Comparison of ENCODE assay signal across 10 cellular contexts in genomic region chr5:135437796-135438560, GRCh38. TPM values are rescaled to one million over a fixed set of nuclear protein-coding genes. Genes with fewer than 3 reads are reported as not detected.
DNase-seq lines count a peak whose midpoint lies in the region; ATAC-seq and TF ChIP-seq lines count a peak whose summit lies in the region.
"Had no signal": no experiment of that assay in that cellular context is flagged by ENCODE, and none has a peak within 500 bp of the region (broad histone marks: within the 10 kb centered on the region; RNA-seq: fewer than 3 reads in every experiment).

No MANE protein-coding gene starts in this region.

- no peaks in the 10 kb centered on the region for H3K9me3 Mint-ChIP-seq in osteocyte (ENCODE audit: unreplicated experiment)
- H3K9me3 Mint-ChIP-seq in activated CD4-positive, alpha-beta T cell treated with anti-CD3 and anti-CD28 coated beads for 36 hours (ENCODE audit: low read depth), result no peaks in the 10 kb centered on the region
- H3K9me3 Mint-ChIP-seq: activated T-cell treated with anti-CD3 and anti-CD28 coated beads, Interleukin-2, amount 50 U/mL, for 4 hours had no signal

- TF ChIP-seq CTCF in DND-41 (IDR thresholded peaks at IDR 0.05; ENCODE audit: borderline replicate concordance, extremely low read depth, low read length, poor library complexity, severe bottlenecking), result no peak
- no peak for TF ChIP-seq CTCF in colonic mucosa (IDR thresholded peaks at IDR 0.05)
- no peak for TF ChIP-seq CTCF in osteocyte (IDR thresholded peaks at IDR 0.05)

- intact Hi-C loops in colonic mucosa (cut with DNase I), result no loop called here
- intact Hi-C loops in activated CD4-positive, alpha-beta T cell treated with anti-CD3 and anti-CD28 coated beads for 36 hours (cut with DNase I, micrococcal nuclease), result no loop called here

- POLR2A ChIA-PET in activated CD4-positive, alpha-beta T cell treated with anti-CD3 and anti-CD28 coated beads for 36 hours (lab: Charles Lee), result no interaction called here

- no peaks in the 10 kb centered on the region for H3K4me1 Mint-ChIP-seq in osteocyte (ENCODE audit: unreplicated experiment)
- H3K4me1 Mint-ChIP-seq in activated CD4-positive, alpha-beta T cell treated with anti-CD3 and anti-CD28 coated beads for 36 hours, result no peaks in the 10 kb centered on the region

- H3K27me3 ChIP-seq in DND-41 (ENCODE audit: insufficient read depth, low read length, poor library complexity), result no peaks in the 10 kb centered on the region
- H3K27me3 ChIP-seq in colonic mucosa, result no peaks in the 10 kb centered on the region
- H3K27me3 ChIP-seq: pancreas had no signal

- H3K9ac ChIP-seq in DND-41 (ENCODE audit: low read depth, low read length), result no peak overlapping the region
- no peak overlapping the region for H3K9ac ChIP-seq in colonic mucosa (ENCODE audit: low read depth in 2 of 2, low read length in 2 of 2)

- no peak overlapping the region for H3K27ac ChIP-seq in DND-41 (ENCODE audit: low read length)
- H3K27ac ChIP-seq in colonic mucosa, result peak overlapping the region; percentile 17
- H3K27ac ChIP-seq: pancreas had no signal

- no peaks in the 10 kb centered on the region for H3K36me3 Mint-ChIP-seq in osteocyte (ENCODE audit: unreplicated experiment)
- H3K36me3 Mint-ChIP-seq in activated CD4-positive, alpha-beta T cell treated with anti-CD3 and anti-CD28 coated beads for 36 hours (ENCODE audit: low read depth), result no peaks in the 10 kb centered on the region

- no peak overlapping the region for H3K27ac Mint-ChIP-seq in osteocyte (ENCODE audit: unreplicated experiment)
- no peak overlapping the region for H3K27ac Mint-ChIP-seq in activated CD4-positive, alpha-beta T cell treated with anti-CD3 and anti-CD28 coated beads for 36 hours

- no peaks in the 10 kb centered on the region for H3K79me2 ChIP-seq in DND-41 (ENCODE audit: insufficient read depth, low read length)

- no peak for ATAC-seq in DND-41 (ENCODE audit: insufficient read depth, low read depth)
- ATAC-seq in activated CD4-positive, alpha-beta T cell treated with anti-CD3 and anti-CD28 coated beads for 36 hours, result no peak
- ATAC-seq in stimulated activated naive CD8-positive, alpha-beta T cell treated with anti-CD3 and anti-CD28 coated beads, Interleukin-15, Interleukin-2, amounts not matched to agents 100 U/mL and 50 U/mL, for 24 hours, result no peak
- ATAC-seq: activated T-cell treated with anti-CD3 and anti-CD28 coated beads, Interleukin-2, amount 50 U/mL, for 4 hours had no signal

- DNase-seq in DND-41, result peak; percentile 0
- peak; percentile 91 for DNase-seq in NCI-H2029 treated with DMSO at 0.1 percent for 48 hours (lab: John Stamatoyannopoulos, UW)
- DNase-seq in colonic mucosa, result peak; percentile 37
- peak; percentile 65 for DNase-seq in osteocyte (ENCODE audit: extremely low spot score, unreplicated experiment)
- no peak for DNase-seq in activated CD4-positive, alpha-beta T cell treated with anti-CD3 and anti-CD28 coated beads for 36 hours
- DNase-seq in midbrain (lab: John Stamatoyannopoulos, UW), result no peak
- no peak for DNase-seq in stimulated activated naive CD8-positive, alpha-beta T cell treated with anti-CD3 and anti-CD28 coated beads, Interleukin-15, Interleukin-2, amounts not matched to agents 100 U/mL and 50 U/mL, for 24 hours
- no peak for DNase-seq in activated naive CD4-positive, alpha-beta T cell treated with anti-CD3 and anti-CD28 coated beads, Interleukin-2, amount 50 U/mL, for 16 hours
- DNase-seq: activated T-cell treated with anti-CD3 and anti-CD28 coated beads, Interleukin-2, amount 50 U/mL, for 4 hours had no signal

- H2AFZ ChIP-seq in DND-41 (ENCODE audit: low read depth, low read length), result no peak overlapping the region

- H3K9me3 ChIP-seq in DND-41 (ENCODE audit: insufficient read depth, low read length, severe bottlenecking), result no peaks in the 10 kb centered on the region
- H3K9me3 ChIP-seq in colonic mucosa, result no peaks in the 10 kb centered on the region
- H3K9me3 ChIP-seq: pancreas had no signal

- CTCF ChIA-PET in activated CD4-positive, alpha-beta T cell treated with anti-CD3 and anti-CD28 coated beads for 36 hours (lab: Charles Lee), result interaction anchor here (1.2 to 4.3 kb wide), 2 partner anchors 20 to 24 kb away, joined by 3 to 18 read pairs; no protein-coding TSS in a partner anchor

- H4K20me1 ChIP-seq in DND-41 (ENCODE audit: insufficient read depth, low read length), result no peaks in the 10 kb centered on the region

- no peak overlapping the region for H3K4me2 ChIP-seq in DND-41 (ENCODE audit: insufficient read depth, low read length)

- H3K27me3 Mint-ChIP-seq in osteocyte (ENCODE audit: unreplicated experiment), result peaks cover 7% of the 10 kb centered on the region
- peaks cover 5% of the 10 kb centered on the region for H3K27me3 Mint-ChIP-seq in activated CD4-positive, alpha-beta T cell treated with anti-CD3 and anti-CD28 coated beads for 36 hours

- H3K4me3 Mint-ChIP-seq in osteocyte (ENCODE audit: unreplicated experiment), result no peak overlapping the region
- no peak overlapping the region for H3K4me3 Mint-ChIP-seq in activated CD4-positive, alpha-beta T cell treated with anti-CD3 and anti-CD28 coated beads for 36 hours
- H3K4me3 Mint-ChIP-seq: activated T-cell treated with anti-CD3 and anti-CD28 coated beads, Interleukin-2, amount 50 U/mL, for 4 hours had no signal

- H3K36me3 ChIP-seq in DND-41 (ENCODE audit: insufficient read depth, low read length), result no peaks in the 10 kb centered on the region
- H3K36me3 ChIP-seq in colonic mucosa, result no peaks in the 10 kb centered on the region
- H3K36me3 ChIP-seq: pancreas had no signal

- H3K4me3 ChIP-seq in DND-41 (ENCODE audit: low read depth in 1 of 2, low read length in 2 of 2) (no peak overlapping the region), colonic mucosa (no peak overlapping the region)
- H3K4me3 ChIP-seq: pancreas had no signal

- no peaks in the 10 kb centered on the region for H3K4me1 ChIP-seq in DND-41 (ENCODE audit: insufficient read depth, low read length)
- no peaks in the 10 kb centered on the region for H3K4me1 ChIP-seq in colonic mucosa
- H3K4me1 ChIP-seq: pancreas had no signal

RNA-seq across cellular contexts. Expression of gene DCANP1, which starts 9.2 kb away (rescaled TPM):
- total RNA-seq in colonic mucosa (not detected), osteocyte (not detected in 2 replicates)
- not detected for total RNA-seq in activated CD4-positive, alpha-beta T cell treated with anti-CD3 and anti-CD28 coated beads for 36 hours
- total RNA-seq: activated T-cell treated with anti-CD3 and anti-CD28 coated beads, Interleukin-2, amount 50 U/mL, for 4 hours; pancreas had no signal

RNA-seq across cellular contexts. Expression of gene TIFAB, which starts 14.2 kb away (rescaled TPM):
- total RNA-seq in colonic mucosa, result under 1 TPM; 0.07 to 0.42 TPM
- total RNA-seq in osteocyte, result not detected in 2 replicates
- total RNA-seq in activated CD4-positive, alpha-beta T cell treated with anti-CD3 and anti-CD28 coated beads for 36 hours, result not detected
- total RNA-seq: activated T-cell treated with anti-CD3 and anti-CD28 coated beads, Interleukin-2, amount 50 U/mL, for 4 hours had no signal

RNA-seq across cellular contexts. Expression of gene MACROH2A1, which starts 38.9 kb away (rescaled TPM):
- total RNA-seq in colonic mucosa (100 to 1,000 TPM; 191 to 323 TPM), osteocyte (123 and 126 TPM in 2 replicates)
- total RNA-seq in activated CD4-positive, alpha-beta T cell treated with anti-CD3 and anti-CD28 coated beads for 36 hours, result 100 to 1,000 TPM; 159 to 190 TPM

Comparison
In these comparisons a context has a peak if more than half of its experiments do, and no peak if none do; other contexts are left out.
1. DNase-seq: peak in DND-41 (single experiment), NCI-H2029 treated with DMSO at 0.1 percent for 48 hours (single experiment), colonic mucosa (single experiment) and osteocyte (single experiment); none in activated CD4-positive, alpha-beta T cell treated with anti-CD3 and anti-CD28 coated beads for 36 hours (single experiment), midbrain (single experiment), stimulated activated naive CD8-positive, alpha-beta T cell treated with anti-CD3 and anti-CD28 coated beads, Interleukin-15, Interleukin-2, amounts not matched to agents 100 U/mL and 50 U/mL, for 24 hours (single experiment) and activated naive CD4-positive, alpha-beta T cell treated with anti-CD3 and anti-CD28 coated beads, Interleukin-2, amount 50 U/mL, for 16 hours (single experiment).